In genomic region chr4:55159851-55160250, GRCh38 we compare ENCODE assay signal across 18 cellular contexts. TPM values are rescaled to one million over a fixed set of nuclear protein-coding genes. Genes with fewer than 3 reads are reported as not detected.
"Had no signal": no experiment of that assay in that cellular context is flagged by ENCODE, and none has a peak within 500 bp of the region (broad histone marks: within the 10 kb centered on the region; RNA-seq: fewer than 3 reads in every experiment).

No MANE protein-coding gene starts in this region.

- H3K4me1 ChIP-seq: spleen had no signal

- ATAC-seq: activated T-helper 17 cell treated with anti-CD3 and anti-CD28 coated beads, Interleukin-2, amount 50 U/mL, for 72 hours; naive thymus-derived CD8-positive, alpha-beta T cell; sciatic nerve had no signal

- H3K27ac Mint-ChIP-seq: activated CD4-positive, alpha-beta memory T cell treated with anti-CD3 and anti-CD28 coated beads, Interleukin-2, amount 10 ng/mL, durations not matched to agents 7 days and 5 days; activated naive CD8-positive, alpha-beta T cell treated with anti-CD3 and anti-CD28 coated beads for 36 hours; activated T-helper 17 cell treated with anti-CD3 and anti-CD28 coated beads, Interleukin-2, amount 50 U/mL, for 72 hours; endodermal cell; memory B cell; naive thymus-derived CD8-positive, alpha-beta T cell had no signal

- H3K36me3 Mint-ChIP-seq: activated naive CD8-positive, alpha-beta T cell treated with anti-CD3 and anti-CD28 coated beads for 36 hours; memory B cell had no signal

- H3K4me1 Mint-ChIP-seq: activated CD4-positive, alpha-beta memory T cell treated with anti-CD3 and anti-CD28 coated beads, Interleukin-2, amount 10 ng/mL, durations not matched to agents 7 days and 5 days; activated T-helper 17 cell treated with anti-CD3 and anti-CD28 coated beads, Interleukin-2, amount 50 U/mL, for 72 hours; memory B cell had no signal

- H3K27ac ChIP-seq: neutrophil, spleen, tibial artery had no signal

- DNase-seq: activated CD4-positive, alpha-beta memory T cell treated with anti-CD3 and anti-CD28 coated beads, Interleukin-2, amount 10 ng/mL, durations not matched to agents 7 days and 5 days; activated CD4-positive, alpha-beta T cell treated with anti-CD3 and anti-CD28 coated beads for 48 hours; activated CD4-positive, CD25-positive, alpha-beta regulatory T cell; activated naive CD4-positive, alpha-beta T cell; activated naive CD8-positive, alpha-beta T cell treated with anti-CD3 and anti-CD28 coated beads for 36 hours; activated T-cell treated with anti-CD3 and anti-CD28 coated beads, Interleukin-2, amount 50 U/mL, for 1 hour; amniotic stem cell; caudate nucleus; endodermal cell; naive thymus-derived CD8-positive, alpha-beta T cell; spleen; stimulated activated naive CD4-positive, alpha-beta T cell treated with Interleukin-2 at 50 U/mL for 16 hours; substantia nigra; tibial artery had no signal

- H3K9me3 Mint-ChIP-seq: activated CD4-positive, alpha-beta memory T cell treated with anti-CD3 and anti-CD28 coated beads, Interleukin-2, amount 10 ng/mL, durations not matched to agents 7 days and 5 days; activated T-helper 17 cell treated with anti-CD3 and anti-CD28 coated beads, Interleukin-2, amount 50 U/mL, for 72 hours had no signal

- H3K36me3 ChIP-seq: neutrophil, spleen, tibial artery had no signal

- H3K4me3 Mint-ChIP-seq: activated CD4-positive, alpha-beta memory T cell treated with anti-CD3 and anti-CD28 coated beads, Interleukin-2, amount 10 ng/mL, durations not matched to agents 7 days and 5 days; activated naive CD8-positive, alpha-beta T cell treated with anti-CD3 and anti-CD28 coated beads for 36 hours; activated T-helper 17 cell treated with anti-CD3 and anti-CD28 coated beads, Interleukin-2, amount 50 U/mL, for 72 hours; endodermal cell; memory B cell; naive thymus-derived CD8-positive, alpha-beta T cell had no signal

- H3K4me3 ChIP-seq: spleen, tibial artery had no signal

- H3K9me3 ChIP-seq: neutrophil, spleen, tibial artery had no signal

RNA-seq across cellular contexts. Expression of gene KDR, which starts 34.5 kb away (rescaled TPM):
- total RNA-seq: activated CD4-positive, alpha-beta memory T cell treated with anti-CD3 and anti-CD28 coated beads, Interleukin-2, amount 10 ng/mL, durations not matched to agents 7 days and 5 days; activated T-helper 17 cell treated with anti-CD3 and anti-CD28 coated beads, Interleukin-2, amount 50 U/mL, for 72 hours; naive thymus-derived CD8-positive, alpha-beta T cell had no signal
- polyA plus RNA-seq: naive thymus-derived CD8-positive, alpha-beta T cell had no signal
